In the genomic region with DNA sequence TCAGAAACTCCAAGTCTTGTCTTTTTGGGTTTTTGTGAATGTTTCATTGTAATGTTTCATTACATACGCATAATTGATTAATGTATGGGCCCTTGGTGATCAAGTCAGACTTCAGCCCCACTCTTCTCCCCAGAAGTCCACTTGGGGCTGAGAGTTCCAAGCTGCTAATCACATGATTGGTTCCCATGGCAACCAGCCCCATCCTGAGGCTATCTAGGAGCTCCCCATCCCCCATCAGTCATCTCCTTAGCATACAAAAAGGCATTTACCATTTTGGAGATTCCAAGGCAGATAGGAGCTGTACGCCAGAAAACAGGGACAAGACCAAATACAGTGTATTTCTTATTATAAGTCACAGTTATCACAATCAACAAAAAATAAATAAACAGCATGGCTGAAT, we compare ENCODE assay signal across 1 cellular context.
TF ChIP-seq lines count a peak whose summit lies in the region.

No MANE protein-coding gene starts in this region.

TF ChIP-seq in K562, 482 proteins besides CTCF, POLR2A, EP300 and RAD21:
- TF ChIP-seq, protein P1, sequence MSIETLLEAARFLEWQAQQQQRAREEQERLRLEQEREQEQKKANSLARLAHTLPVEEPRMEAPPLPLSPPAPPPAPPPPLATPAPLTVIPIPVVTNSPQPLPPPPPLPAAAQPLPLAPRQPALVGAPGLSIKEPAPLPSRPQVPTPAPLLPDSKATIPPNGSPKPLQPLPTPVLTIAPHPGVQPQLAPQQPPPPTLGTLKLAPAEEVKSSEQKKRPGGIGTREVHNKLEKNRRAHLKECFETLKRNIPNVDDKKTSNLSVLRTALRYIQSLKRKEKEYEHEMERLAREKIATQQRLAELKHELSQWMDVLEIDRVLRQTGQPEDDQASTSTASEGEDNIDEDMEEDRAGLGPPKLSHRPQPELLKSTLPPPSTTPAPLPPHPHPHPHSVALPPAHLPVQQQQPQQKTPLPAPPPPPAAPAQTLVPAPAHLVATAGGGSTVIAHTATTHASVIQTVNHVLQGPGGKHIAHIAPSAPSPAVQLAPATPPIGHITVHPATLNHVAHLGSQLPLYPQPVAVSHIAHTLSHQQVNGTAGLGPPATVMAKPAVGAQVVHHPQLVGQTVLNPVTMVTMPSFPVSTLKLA (conservative IDR thresholded peaks at IDR 0.05) = no peak
- TF ChIP-seq ZNF830 (CRISPR knock-in tag; IDR thresholded peaks at IDR 0.05) = no peak
- TF ChIP-seq GTF2E2 (tag; IDR thresholded peaks at IDR 0.05) = no peak
- TF ChIP-seq ATF1 (CRISPR knock-in tag; IDR thresholded peaks at IDR 0.05) = no peak
- TF ChIP-seq ATF1 (tag; IDR thresholded peaks at IDR 0.05) = no peak
- TF ChIP-seq, protein P2, sequence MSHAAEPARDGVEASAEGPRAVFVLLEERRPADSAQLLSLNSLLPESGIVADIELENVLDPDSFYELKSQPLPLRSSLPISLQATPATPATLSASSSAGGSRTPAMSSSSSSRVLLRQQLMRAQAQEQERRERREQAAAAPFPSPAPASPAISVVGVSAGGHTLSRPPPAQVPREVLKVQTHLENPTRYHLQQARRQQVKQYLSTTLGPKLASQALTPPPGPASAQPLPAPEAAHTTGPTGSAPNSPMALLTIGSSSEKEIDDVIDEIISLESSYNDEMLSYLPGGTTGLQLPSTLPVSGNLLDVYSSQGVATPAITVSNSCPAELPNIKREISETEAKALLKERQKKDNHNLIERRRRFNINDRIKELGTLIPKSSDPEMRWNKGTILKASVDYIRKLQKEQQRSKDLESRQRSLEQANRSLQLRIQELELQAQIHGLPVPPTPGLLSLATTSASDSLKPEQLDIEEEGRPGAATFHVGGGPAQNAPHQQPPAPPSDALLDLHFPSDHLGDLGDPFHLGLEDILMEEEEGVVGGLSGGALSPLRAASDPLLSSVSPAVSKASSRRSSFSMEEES (CRISPR knock-in tag; IDR thresholded peaks at IDR 0.05) = peak; percentile 18; the same call in 1 of the 2 replicates
- peak; percentile 86 for TF ChIP-seq RFX1 (IDR thresholded peaks at IDR 0.05)
- TF ChIP-seq RBBP5 (IDR thresholded peaks at IDR 0.05; ENCODE audit: borderline replicate concordance, insufficient read depth, low read length, poor library complexity, severe bottlenecking) = no peak
- no peak for TF ChIP-seq ZNF699 (CRISPR knock-in tag; IDR thresholded peaks at IDR 0.05; ENCODE audit: insufficient replicate concordance)
- TF ChIP-seq, protein P3, sequence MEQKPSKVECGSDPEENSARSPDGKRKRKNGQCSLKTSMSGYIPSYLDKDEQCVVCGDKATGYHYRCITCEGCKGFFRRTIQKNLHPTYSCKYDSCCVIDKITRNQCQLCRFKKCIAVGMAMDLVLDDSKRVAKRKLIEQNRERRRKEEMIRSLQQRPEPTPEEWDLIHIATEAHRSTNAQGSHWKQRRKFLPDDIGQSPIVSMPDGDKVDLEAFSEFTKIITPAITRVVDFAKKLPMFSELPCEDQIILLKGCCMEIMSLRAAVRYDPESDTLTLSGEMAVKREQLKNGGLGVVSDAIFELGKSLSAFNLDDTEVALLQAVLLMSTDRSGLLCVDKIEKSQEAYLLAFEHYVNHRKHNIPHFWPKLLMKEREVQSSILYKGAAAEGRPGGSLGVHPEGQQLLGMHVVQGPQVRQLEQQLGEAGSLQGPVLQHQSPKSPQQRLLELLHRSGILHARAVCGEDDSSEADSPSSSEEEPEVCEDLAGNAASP (IDR thresholded peaks at IDR 0.05) = no peak
